In the genomic region with DNA sequence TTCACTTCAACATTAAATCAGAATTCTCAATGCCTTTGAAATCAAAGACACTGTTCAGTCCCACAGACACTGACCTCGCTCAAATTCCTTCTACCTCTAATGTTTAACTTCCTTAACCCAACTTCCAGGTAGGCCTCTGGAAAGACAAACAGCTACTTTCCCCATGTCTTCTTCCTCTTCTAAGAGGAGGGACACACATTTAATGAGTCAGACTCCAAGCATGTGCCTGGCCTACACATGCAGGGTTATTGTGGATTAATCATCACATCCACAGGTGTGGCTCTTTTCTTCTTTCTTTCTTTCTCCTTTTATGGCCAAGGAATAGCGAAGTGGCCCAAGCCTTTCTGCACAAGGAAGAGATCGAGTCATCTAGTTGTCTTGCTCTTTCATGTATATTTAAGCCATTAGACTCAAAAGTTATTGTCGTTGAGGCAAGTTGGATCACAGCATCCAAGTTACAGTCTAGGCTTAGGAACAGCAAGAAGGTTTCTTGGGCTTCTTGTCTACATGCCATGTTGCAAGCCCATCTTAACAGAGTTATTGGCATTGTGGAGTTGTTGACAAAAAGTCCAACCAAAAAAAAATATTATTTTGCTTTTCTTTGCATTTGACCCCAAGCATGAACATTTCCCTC, we compare ENCODE assay signal across 1 cellular context.
A peak's percentile ranks its signal among the peaks of the same experiment; 100 is the strongest.
TF ChIP-seq lines count a peak whose summit lies in the region.

No MANE protein-coding gene starts in this region.

TF ChIP-seq in HepG2, 621 proteins besides CTCF, POLR2A, EP300 and RAD21 (continued from another document and continues in another):
- TF ChIP-seq, protein P1, sequence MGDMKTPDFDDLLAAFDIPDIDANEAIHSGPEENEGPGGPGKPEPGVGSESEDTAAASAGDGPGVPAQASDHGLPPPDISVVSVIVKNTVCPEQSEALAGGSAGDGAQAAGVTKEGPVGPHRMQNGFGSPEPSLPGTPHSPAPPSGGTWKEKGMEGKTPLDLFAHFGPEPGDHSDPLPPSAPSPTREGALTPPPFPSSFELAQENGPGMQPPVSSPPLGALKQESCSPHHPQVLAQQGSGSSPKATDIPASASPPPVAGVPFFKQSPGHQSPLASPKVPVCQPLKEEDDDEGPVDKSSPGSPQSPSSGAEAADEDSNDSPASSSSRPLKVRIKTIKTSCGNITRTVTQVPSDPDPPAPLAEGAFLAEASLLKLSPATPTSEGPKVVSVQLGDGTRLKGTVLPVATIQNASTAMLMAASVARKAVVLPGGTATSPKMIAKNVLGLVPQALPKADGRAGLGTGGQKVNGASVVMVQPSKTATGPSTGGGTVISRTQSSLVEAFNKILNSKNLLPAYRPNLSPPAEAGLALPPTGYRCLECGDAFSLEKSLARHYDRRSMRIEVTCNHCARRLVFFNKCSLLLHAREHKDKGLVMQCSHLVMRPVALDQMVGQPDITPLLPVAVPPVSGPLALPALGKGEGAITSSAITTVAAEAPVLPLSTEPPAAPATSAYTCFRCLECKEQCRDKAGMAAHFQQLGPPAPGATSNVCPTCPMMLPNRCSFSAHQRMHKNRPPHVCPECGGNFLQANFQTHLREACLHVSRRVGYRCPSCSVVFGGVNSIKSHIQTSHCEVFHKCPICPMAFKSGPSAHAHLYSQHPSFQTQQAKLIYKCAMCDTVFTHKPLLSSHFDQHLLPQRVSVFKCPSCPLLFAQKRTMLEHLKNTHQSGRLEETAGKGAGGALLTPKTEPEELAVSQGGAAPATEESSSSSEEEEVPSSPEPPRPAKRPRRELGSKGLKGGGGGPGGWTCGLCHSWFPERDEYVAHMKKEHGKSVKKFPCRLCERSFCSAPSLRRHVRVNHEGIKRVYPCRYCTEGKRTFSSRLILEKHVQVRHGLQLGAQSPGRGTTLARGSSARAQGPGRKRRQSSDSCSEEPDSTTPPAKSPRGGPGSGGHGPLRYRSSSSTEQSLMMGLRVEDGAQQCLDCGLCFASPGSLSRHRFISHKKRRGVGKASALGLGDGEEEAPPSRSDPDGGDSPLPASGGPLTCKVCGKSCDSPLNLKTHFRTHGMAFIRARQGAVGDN (CRISPR knock-in tag; IDR thresholded peaks at IDR 0.05) = no peak
- TF ChIP-seq ZNF337 (CRISPR knock-in tag; IDR thresholded peaks at IDR 0.05; ENCODE audit: borderline replicate concordance, low read depth) (no peak), MTA3 (CRISPR knock-in tag; IDR thresholded peaks at IDR 0.05) (no peak), ZNF501 (CRISPR knock-in tag; IDR thresholded peaks at IDR 0.05) (no peak), ZNF274 (CRISPR knock-in tag; IDR thresholded peaks at IDR 0.05) (no peak), GABPB1 (CRISPR knock-in tag; IDR thresholded peaks at IDR 0.05) (peak; percentile 29; the same call in 1 of the 2 replicates), ZNF709 (CRISPR knock-in tag; IDR thresholded peaks at IDR 0.05) (no peak), POLR2AphosphoS5 (IDR thresholded peaks at IDR 0.05; ENCODE audit: low read depth, low read length) (no peak), KDM1A (CRISPR knock-in tag; IDR thresholded peaks at IDR 0.05) (no peak), SNRNP70 (IDR thresholded peaks at IDR 0.05; ENCODE audit: low read depth, low read length) (no peak), LCORL (IDR thresholded peaks at IDR 0.05) (no peak), LCORL (CRISPR knock-in tag; IDR thresholded peaks at IDR 0.05) (no peak), ZNF720 (CRISPR knock-in tag; IDR thresholded peaks at IDR 0.05) (no peak), ZFY (CRISPR knock-in tag; IDR thresholded peaks at IDR 0.05) (peak; percentile 53), MBNL3 (CRISPR knock-in tag; conservative IDR thresholded peaks at IDR 0.05) (no peak), SKI (IDR thresholded peaks at IDR 0.05; ENCODE audit: partially characterized antibody) (no peak), SRSF1 (optimal IDR thresholded peaks at IDR 0.05; ENCODE audit: low read depth, low read length) (no peak), REPIN1 (CRISPR knock-in tag; IDR thresholded peaks at IDR 0.05; ENCODE audit: borderline replicate concordance, low read depth) (no peak), ZFP37 (CRISPR knock-in tag; IDR thresholded peaks at IDR 0.05; ENCODE audit: borderline replicate concordance) (0 out of 2 replicates have a peak, but pooled peaks have one; percentile 27), PHB2 (IDR thresholded peaks at IDR 0.05; ENCODE audit: partially characterized antibody) (no peak), FOXO1 (CRISPR knock-in tag; IDR thresholded peaks at IDR 0.05) (peak; percentile 70; the same call in 1 of the 2 replicates), ZNF746 (CRISPR knock-in tag; IDR thresholded peaks at IDR 0.05) (no peak), MIER3 (CRISPR knock-in tag; IDR thresholded peaks at IDR 0.05; ENCODE audit: borderline replicate concordance) (peak; percentile 64; the same call in 1 of the 2 replicates), KLF16 (CRISPR knock-in tag; IDR thresholded peaks at IDR 0.05) (peak in 1 of 2 experiments; percentile 52; a peak in 1 of 4 replicates), HNF4A (CRISPR knock-in tag; IDR thresholded peaks at IDR 0.05) (peak; percentile 53; the same call in 1 of the 2 replicates)
- TF ChIP-seq, protein P2, sequence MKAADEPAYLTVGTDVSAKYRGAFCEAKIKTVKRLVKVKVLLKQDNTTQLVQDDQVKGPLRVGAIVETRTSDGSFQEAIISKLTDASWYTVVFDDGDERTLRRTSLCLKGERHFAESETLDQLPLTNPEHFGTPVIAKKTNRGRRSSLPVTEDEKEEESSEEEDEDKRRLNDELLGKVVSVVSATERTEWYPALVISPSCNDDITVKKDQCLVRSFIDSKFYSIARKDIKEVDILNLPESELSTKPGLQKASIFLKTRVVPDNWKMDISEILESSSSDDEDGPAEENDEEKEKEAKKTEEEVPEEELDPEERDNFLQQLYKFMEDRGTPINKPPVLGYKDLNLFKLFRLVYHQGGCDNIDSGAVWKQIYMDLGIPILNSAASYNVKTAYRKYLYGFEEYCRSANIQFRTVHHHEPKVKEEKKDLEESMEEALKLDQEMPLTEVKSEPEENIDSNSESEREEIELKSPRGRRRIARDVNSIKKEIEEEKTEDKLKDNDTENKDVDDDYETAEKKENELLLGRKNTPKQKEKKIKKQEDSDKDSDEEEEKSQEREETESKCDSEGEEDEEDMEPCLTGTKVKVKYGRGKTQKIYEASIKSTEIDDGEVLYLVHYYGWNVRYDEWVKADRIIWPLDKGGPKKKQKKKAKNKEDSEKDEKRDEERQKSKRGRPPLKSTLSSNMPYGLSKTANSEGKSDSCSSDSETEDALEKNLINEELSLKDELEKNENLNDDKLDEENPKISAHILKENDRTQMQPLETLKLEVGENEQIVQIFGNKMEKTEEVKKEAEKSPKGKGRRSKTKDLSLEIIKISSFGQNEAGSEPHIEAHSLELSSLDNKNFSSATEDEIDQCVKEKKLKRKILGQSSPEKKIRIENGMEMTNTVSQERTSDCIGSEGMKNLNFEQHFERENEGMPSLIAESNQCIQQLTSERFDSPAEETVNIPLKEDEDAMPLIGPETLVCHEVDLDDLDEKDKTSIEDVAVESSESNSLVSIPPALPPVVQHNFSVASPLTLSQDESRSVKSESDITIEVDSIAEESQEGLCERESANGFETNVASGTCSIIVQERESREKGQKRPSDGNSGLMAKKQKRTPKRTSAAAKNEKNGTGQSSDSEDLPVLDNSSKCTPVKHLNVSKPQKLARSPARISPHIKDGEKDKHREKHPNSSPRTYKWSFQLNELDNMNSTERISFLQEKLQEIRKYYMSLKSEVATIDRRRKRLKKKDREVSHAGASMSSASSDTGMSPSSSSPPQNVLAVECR (CRISPR knock-in tag; IDR thresholded peaks at IDR 0.05; ENCODE audit: borderline replicate concordance) = no peak
- TF ChIP-seq, protein P3, sequence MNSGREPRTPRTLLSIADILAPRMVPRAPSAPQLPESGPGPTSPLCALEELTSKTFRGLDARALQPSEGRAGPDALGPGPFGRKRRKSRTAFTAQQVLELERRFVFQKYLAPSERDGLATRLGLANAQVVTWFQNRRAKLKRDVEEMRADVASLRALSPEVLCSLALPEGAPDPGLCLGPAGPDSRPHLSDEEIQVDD (CRISPR knock-in tag; IDR thresholded peaks at IDR 0.05; ENCODE audit: borderline replicate concordance) = no peak
- TF ChIP-seq, protein P4, sequence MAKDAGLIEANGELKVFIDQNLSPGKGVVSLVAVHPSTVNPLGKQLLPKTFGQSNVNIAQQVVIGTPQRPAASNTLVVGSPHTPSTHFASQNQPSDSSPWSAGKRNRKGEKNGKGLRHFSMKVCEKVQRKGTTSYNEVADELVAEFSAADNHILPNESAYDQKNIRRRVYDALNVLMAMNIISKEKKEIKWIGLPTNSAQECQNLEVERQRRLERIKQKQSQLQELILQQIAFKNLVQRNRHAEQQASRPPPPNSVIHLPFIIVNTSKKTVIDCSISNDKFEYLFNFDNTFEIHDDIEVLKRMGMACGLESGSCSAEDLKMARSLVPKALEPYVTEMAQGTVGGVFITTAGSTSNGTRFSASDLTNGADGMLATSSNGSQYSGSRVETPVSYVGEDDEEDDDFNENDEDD (CRISPR knock-in tag; IDR thresholded peaks at IDR 0.05; ENCODE audit: borderline replicate concordance) = peak; percentile 41; the same call in 1 of the 2 replicates
- TF ChIP-seq, protein P5, sequence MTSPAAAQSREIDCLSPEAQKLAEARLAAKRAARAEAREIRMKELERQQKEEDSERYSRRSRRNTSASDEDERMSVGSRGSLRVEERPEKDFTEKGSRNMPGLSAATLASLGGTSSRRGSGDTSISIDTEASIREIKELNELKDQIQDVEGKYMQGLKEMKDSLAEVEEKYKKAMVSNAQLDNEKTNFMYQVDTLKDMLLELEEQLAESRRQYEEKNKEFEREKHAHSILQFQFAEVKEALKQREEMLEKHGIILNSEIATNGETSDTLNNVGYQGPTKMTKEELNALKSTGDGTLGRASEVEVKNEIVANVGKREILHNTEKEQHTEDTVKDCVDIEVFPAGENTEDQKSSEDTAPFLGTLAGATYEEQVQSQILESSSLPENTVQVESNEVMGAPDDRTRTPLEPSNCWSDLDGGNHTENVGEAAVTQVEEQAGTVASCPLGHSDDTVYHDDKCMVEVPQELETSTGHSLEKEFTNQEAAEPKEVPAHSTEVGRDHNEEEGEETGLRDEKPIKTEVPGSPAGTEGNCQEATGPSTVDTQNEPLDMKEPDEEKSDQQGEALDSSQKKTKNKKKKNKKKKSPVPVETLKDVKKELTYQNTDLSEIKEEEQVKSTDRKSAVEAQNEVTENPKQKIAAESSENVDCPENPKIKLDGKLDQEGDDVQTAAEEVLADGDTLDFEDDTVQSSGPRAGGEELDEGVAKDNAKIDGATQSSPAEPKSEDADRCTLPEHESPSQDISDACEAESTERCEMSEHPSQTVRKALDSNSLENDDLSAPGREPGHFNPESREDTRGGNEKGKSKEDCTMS (CRISPR knock-in tag; conservative IDR thresholded peaks at IDR 0.05) = no peak
- TF ChIP-seq, protein P6, sequence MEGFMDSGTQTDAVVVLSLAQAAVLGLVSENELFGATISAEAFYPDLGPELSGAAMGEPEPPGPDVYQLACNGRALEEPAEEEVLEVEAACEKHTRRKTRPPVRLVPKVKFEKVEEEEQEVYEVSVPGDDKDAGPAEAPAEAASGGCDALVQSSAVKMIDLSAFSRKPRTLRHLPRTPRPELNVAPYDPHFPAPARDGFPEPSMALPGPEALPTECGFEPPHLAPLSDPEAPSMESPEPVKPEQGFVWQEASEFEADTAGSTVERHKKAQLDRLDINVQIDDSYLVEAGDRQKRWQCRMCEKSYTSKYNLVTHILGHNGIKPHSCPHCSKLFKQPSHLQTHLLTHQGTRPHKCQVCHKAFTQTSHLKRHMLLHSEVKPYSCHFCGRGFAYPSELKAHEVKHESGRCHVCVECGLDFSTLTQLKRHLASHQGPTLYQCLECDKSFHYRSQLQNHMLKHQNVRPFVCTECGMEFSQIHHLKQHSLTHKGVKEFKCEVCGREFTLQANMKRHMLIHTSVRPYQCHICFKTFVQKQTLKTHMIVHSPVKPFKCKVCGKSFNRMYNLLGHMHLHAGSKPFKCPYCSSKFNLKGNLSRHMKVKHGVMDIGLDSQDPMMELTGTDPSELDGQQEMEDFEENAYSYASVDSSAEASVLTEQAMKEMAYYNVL (CRISPR knock-in tag; IDR thresholded peaks at IDR 0.05; ENCODE audit: borderline replicate concordance) = peak; percentile 77; the same call in 1 of the 2 replicates
- TF ChIP-seq, protein P7, sequence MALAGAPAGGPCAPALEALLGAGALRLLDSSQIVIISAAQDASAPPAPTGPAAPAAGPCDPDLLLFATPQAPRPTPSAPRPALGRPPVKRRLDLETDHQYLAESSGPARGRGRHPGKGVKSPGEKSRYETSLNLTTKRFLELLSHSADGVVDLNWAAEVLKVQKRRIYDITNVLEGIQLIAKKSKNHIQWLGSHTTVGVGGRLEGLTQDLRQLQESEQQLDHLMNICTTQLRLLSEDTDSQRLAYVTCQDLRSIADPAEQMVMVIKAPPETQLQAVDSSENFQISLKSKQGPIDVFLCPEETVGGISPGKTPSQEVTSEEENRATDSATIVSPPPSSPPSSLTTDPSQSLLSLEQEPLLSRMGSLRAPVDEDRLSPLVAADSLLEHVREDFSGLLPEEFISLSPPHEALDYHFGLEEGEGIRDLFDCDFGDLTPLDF (CRISPR knock-in tag; IDR thresholded peaks at IDR 0.05) = no peak
- TF ChIP-seq, protein P8, sequence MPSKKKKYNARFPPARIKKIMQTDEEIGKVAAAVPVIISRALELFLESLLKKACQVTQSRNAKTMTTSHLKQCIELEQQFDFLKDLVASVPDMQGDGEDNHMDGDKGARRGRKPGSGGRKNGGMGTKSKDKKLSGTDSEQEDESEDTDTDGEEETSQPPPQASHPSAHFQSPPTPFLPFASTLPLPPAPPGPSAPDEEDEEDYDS (CRISPR knock-in tag; IDR thresholded peaks at IDR 0.05) = no peak; the same call in 1 of the 2 replicates
- TF ChIP-seq, protein P9, sequence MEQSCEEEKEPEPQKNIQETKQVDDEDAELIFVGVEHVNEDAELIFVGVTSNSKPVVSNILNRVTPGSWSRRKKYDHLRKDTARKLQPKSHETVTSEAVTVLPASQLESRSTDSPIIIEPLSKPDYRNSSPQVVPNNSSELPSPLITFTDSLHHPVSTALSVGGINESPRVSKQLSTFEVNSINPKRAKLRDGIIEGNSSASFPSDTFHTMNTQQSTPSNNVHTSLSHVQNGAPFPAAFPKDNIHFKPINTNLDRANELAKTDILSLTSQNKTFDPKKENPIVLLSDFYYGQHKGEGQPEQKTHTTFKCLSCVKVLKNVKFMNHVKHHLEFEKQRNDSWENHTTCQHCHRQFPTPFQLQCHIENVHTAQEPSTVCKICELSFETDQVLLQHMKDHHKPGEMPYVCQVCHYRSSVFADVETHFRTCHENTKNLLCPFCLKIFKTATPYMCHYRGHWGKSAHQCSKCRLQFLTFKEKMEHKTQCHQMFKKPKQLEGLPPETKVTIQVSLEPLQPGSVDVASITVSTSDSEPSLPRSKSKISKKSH (CRISPR knock-in tag; IDR thresholded peaks at IDR 0.05; ENCODE audit: borderline replicate concordance) = no peak
- TF ChIP-seq, protein P10, sequence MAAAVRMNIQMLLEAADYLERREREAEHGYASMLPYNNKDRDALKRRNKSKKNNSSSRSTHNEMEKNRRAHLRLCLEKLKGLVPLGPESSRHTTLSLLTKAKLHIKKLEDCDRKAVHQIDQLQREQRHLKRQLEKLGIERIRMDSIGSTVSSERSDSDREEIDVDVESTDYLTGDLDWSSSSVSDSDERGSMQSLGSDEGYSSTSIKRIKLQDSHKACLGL (CRISPR knock-in tag; IDR thresholded peaks at IDR 0.05) = no peak
- TF ChIP-seq, protein P11, sequence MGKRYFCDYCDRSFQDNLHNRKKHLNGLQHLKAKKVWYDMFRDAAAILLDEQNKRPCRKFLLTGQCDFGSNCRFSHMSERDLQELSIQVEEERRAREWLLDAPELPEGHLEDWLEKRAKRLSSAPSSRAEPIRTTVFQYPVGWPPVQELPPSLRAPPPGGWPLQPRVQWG (CRISPR knock-in tag; IDR thresholded peaks at IDR 0.05; ENCODE audit: borderline replicate concordance, low read depth) = no peak
